9 cellular contexts compared by ENCODE assay signal in genomic region chr1:235077571-235078479, GRCh38. TPM values are rescaled to one million over a fixed set of nuclear protein-coding genes. Genes with fewer than 3 reads are reported as not detected.
DNase-seq lines count a peak whose midpoint lies in the region; ATAC-seq, FAIRE-seq and TF ChIP-seq lines count a peak whose summit lies in the region.
"Had no signal": no experiment of that assay in that cellular context is flagged by ENCODE, and none has a peak within 500 bp of the region (broad histone marks: within the 10 kb centered on the region; RNA-seq: fewer than 3 reads in every experiment).

No MANE protein-coding gene starts in this region.

- ATAC-seq in A549, result no peak
- ATAC-seq in GM19043 (IDR thresholded peaks at IDR 0.05; ENCODE audit: low read depth, unreplicated experiment), result peak; percentile 35
- no peak for ATAC-seq in thoracic aorta (ENCODE audit: insufficient number of reproducible peaks, low FRiP score, low read depth)

- H3K27ac ChIP-seq in A549 (peak overlapping the region; percentile 97 to 98), esophagus muscularis mucosa (replicated peaks in 1 of 4) (peak overlapping the region; percentile 83 to 89 (median 84)), thoracic aorta (peak overlapping the region; percentile 89 to 97), brain microvascular endothelial cell (no peak overlapping the region)

- TF ChIP-seq POLR2A in A549 (IDR thresholded peaks at IDR 0.05; ENCODE audit: low read length), result no peak
- TF ChIP-seq POLR2A in esophagus muscularis mucosa (IDR thresholded peaks at IDR 0.05; ENCODE audit: low read depth), result no peak

- H3K4me3 ChIP-seq in A549, result no peak overlapping the region
- no peak overlapping the region for H3K4me3 ChIP-seq in esophagus muscularis mucosa
- H3K4me3 ChIP-seq in thoracic aorta, result no peak overlapping the region
- no peak overlapping the region for H3K4me3 ChIP-seq in brain microvascular endothelial cell (ENCODE audit: low read depth, low read length)

- TF ChIP-seq RAD21 in A549 (conservative IDR thresholded peaks at IDR 0.05 in 1 of 2, IDR thresholded peaks at IDR 0.05 in 1 of 2), result no peak

- FAIRE-seq in A549 (lab: Jason Lieb, UNC), result no peak
- FAIRE-seq: GM18507 had no signal

- 90% methylated on average over 15 of the region's 15 CpGs for WGBS in A549 (ENCODE audit: missing lambda C conversion rate)
- 64% methylated on average over 3 of the region's 15 CpGs for WGBS in esophagus muscularis mucosa

- no peak for TF ChIP-seq EP300 in A549 (IDR thresholded peaks at IDR 0.05)
- no peak for TF ChIP-seq EP300 in esophagus muscularis mucosa (IDR thresholded peaks at IDR 0.05)

- in situ Hi-C loops in brain microvascular endothelial cell (cut with HindIII; ENCODE audit: low pct_ligation_motif_present, low sequenced_read_pairs), result loop anchor here (10.0 to 25.0 kb wide), 4 partner anchors 103 to 591 kb away; partner anchors contain the start of gene TARBP1

- H3K4me2 ChIP-seq in A549, result no peak overlapping the region

- POLR2A ChIA-PET in A549 (lab: Yijun Ruan, JAX), result no interaction called here

- H3K27me3 ChIP-seq in esophagus muscularis mucosa, result no peaks in the 10 kb centered on the region
- H3K27me3 ChIP-seq in thoracic aorta (replicated peaks; ENCODE audit: insufficient read depth), result no peaks in the 10 kb centered on the region
- no peaks in the 10 kb centered on the region for H3K27me3 ChIP-seq in brain microvascular endothelial cell (replicated peaks)

- no peaks in the 10 kb centered on the region for H3K9me3 ChIP-seq in A549
- no peaks in the 10 kb centered on the region for H3K9me3 ChIP-seq in esophagus muscularis mucosa
- no peaks in the 10 kb centered on the region for H3K9me3 ChIP-seq in thoracic aorta

- no peaks in the 10 kb centered on the region for H3K36me3 ChIP-seq in esophagus muscularis mucosa
- H3K36me3 ChIP-seq in thoracic aorta, result no peaks in the 10 kb centered on the region
- H3K36me3 ChIP-seq in brain microvascular endothelial cell (replicated peaks), result no peaks in the 10 kb centered on the region

- TF ChIP-seq CTCF in A549 (IDR thresholded peaks at IDR 0.05) (no peak), esophagus muscularis mucosa (IDR thresholded peaks at IDR 0.05) (no peak), thoracic aorta (IDR thresholded peaks at IDR 0.05) (no peak), brain microvascular endothelial cell (IDR thresholded peaks at IDR 0.05; ENCODE audit: low read depth, low read length, missing control alignments) (no peak)

- DNase-seq in A549 (ENCODE audit: low read depth in 1 of 2, low spot score in 1 of 2) (peak in 1 of 2 experiments; percentile 40), LHCN-M2 (ENCODE audit: low read depth) (peak; percentile 21), esophagus muscularis mucosa (ENCODE audit: extremely low spot score) (no peak), thoracic aorta (ENCODE audit: low spot score) (no peak), AG20443 (ENCODE audit: low spot score) (no peak), brain microvascular endothelial cell (no peak), NCI-H2196 (lab: John Stamatoyannopoulos, UW; ENCODE audit: unreplicated experiment) (no peak)

- peaks cover 78% of the 10 kb centered on the region for H3K4me1 ChIP-seq in A549
- peaks cover 60 to 81% (median 77%) of the 10 kb centered on the region in 4 donors for H3K4me1 ChIP-seq in esophagus muscularis mucosa
- peaks cover 51 to 79% of the 10 kb centered on the region in 2 donors for H3K4me1 ChIP-seq in thoracic aorta (ENCODE audit: control insufficient read depth in 1 of 2, low read depth in 2 of 2)

- CTCF ChIA-PET in A549 (lab: Yijun Ruan, JAX), result interaction anchor here (0.5 to 1.1 kb wide), 2 partner anchors 186 to 354 kb away, joined by 3 read pairs; no protein-coding TSS in a partner anchor

- intact Hi-C loops in esophagus muscularis mucosa (cut with DNase I), result no loop called here

TF ChIP-seq in A549, 52 proteins besides CTCF, POLR2A, EP300 and RAD21:
- TF ChIP-seq ZSCAN20 (CRISPR knock-in tag; IDR thresholded peaks at IDR 0.05) (no peak), GATA3 (IDR thresholded peaks at IDR 0.05; ENCODE audit: borderline replicate concordance) (no peak), KDM1A (IDR thresholded peaks at IDR 0.05; ENCODE audit: low read depth) (no peak), ZC3H11A (IDR thresholded peaks at IDR 0.05) (no peak), TP53 (CRISPR knock-in tag; IDR thresholded peaks at IDR 0.05) (no peak), ZFP36 (IDR thresholded peaks at IDR 0.05; ENCODE audit: borderline replicate concordance, partially characterized antibody) (no peak), ZNF302 (CRISPR knock-in tag; IDR thresholded peaks at IDR 0.05) (no peak), JUN (IDR thresholded peaks at IDR 0.05) (no peak), TFCP2L1 (CRISPR knock-in tag; IDR thresholded peaks at IDR 0.05) (no peak), CBX8 (IDR thresholded peaks at IDR 0.05) (no peak), RCOR1 (IDR thresholded peaks at IDR 0.05; ENCODE audit: low read depth, low read length) (no peak), HEYL (CRISPR knock-in tag; IDR thresholded peaks at IDR 0.05) (no peak), EHMT2 (IDR thresholded peaks at IDR 0.05; ENCODE audit: low read depth) (no peak), CHD4 (IDR thresholded peaks at IDR 0.05; ENCODE audit: borderline replicate concordance) (no peak; the same call in 1 of the 2 replicates)
- TF ChIP-seq, protein P1, sequence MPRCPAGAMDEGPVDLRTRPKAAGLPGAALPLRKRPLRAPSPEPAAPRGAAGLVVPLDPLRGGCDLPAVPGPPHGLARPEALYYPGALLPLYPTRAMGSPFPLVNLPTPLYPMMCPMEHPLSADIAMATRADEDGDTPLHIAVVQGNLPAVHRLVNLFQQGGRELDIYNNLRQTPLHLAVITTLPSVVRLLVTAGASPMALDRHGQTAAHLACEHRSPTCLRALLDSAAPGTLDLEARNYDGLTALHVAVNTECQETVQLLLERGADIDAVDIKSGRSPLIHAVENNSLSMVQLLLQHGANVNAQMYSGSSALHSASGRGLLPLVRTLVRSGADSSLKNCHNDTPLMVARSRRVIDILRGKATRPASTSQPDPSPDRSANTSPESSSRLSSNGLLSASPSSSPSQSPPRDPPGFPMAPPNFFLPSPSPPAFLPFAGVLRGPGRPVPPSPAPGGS (IDR thresholded peaks at IDR 0.05), result no peak
- TF ChIP-seq, protein P2, sequence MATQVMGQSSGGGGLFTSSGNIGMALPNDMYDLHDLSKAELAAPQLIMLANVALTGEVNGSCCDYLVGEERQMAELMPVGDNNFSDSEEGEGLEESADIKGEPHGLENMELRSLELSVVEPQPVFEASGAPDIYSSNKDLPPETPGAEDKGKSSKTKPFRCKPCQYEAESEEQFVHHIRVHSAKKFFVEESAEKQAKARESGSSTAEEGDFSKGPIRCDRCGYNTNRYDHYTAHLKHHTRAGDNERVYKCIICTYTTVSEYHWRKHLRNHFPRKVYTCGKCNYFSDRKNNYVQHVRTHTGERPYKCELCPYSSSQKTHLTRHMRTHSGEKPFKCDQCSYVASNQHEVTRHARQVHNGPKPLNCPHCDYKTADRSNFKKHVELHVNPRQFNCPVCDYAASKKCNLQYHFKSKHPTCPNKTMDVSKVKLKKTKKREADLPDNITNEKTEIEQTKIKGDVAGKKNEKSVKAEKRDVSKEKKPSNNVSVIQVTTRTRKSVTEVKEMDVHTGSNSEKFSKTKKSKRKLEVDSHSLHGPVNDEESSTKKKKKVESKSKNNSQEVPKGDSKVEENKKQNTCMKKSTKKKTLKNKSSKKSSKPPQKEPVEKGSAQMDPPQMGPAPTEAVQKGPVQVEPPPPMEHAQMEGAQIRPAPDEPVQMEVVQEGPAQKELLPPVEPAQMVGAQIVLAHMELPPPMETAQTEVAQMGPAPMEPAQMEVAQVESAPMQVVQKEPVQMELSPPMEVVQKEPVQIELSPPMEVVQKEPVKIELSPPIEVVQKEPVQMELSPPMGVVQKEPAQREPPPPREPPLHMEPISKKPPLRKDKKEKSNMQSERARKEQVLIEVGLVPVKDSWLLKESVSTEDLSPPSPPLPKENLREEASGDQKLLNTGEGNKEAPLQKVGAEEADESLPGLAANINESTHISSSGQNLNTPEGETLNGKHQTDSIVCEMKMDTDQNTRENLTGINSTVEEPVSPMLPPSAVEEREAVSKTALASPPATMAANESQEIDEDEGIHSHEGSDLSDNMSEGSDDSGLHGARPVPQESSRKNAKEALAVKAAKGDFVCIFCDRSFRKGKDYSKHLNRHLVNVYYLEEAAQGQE (IDR thresholded peaks at IDR 0.05), result no peak

RNA-seq across cellular contexts. Expression of gene TOMM20, which starts 50.8 kb away (rescaled TPM):
- 118 and 122 TPM in 2 replicates for polyA plus RNA-seq in A549 (2011; rRNA removed)
- polyA plus RNA-seq in A549 (2012; cell fraction: cytosol; rRNA removed), result 51.7 and 54.5 TPM in 2 replicates
- polyA plus RNA-seq in A549 (2012; cell fraction: nucleus; rRNA removed), result 15.8 and 18.1 TPM in 2 replicates
- 106 to 113 TPM (median 112 TPM) in 3 replicates for polyA plus RNA-seq in A549 (2017; fragmentation: RNase III; extraction: RNeasy Plus Mini Kit Qiagen cat#74134 plus additional on column Dnase treatment)
- 27.0 and 34.3 TPM in 2 replicates for polyA minus RNA-seq in A549 (2011; rRNA and poly(A)+ RNA removed)
- 82.1 and 113 TPM in 2 replicates for total RNA-seq in LHCN-M2 (2014; rRNA removed)
- polyA plus RNA-seq in LHCN-M2 (2012), result 52.1 TPM
- total RNA-seq in esophagus muscularis mucosa, result 10 to 100 TPM; 59.7 to 94.3 (median 86.3) TPM
- 100 to 1,000 TPM in 1 of 2 donors, 10 to 100 TPM in 1; 59.0 to 101 TPM for total RNA-seq in thoracic aorta
